In genomic region chr15:81321667-81322066, GRCh38 we compare ENCODE assay signal across 1 cellular context.
TF ChIP-seq lines count a peak whose summit lies in the region.

No MANE protein-coding gene starts in this region.

TF ChIP-seq in K562, 482 proteins besides CTCF, POLR2A, EP300 and RAD21 (continued from another document):
- TF ChIP-seq KAT7 (CRISPR knock-in tag; IDR thresholded peaks at IDR 0.05; ENCODE audit: borderline replicate concordance) = no peak
